In the genomic region with DNA sequence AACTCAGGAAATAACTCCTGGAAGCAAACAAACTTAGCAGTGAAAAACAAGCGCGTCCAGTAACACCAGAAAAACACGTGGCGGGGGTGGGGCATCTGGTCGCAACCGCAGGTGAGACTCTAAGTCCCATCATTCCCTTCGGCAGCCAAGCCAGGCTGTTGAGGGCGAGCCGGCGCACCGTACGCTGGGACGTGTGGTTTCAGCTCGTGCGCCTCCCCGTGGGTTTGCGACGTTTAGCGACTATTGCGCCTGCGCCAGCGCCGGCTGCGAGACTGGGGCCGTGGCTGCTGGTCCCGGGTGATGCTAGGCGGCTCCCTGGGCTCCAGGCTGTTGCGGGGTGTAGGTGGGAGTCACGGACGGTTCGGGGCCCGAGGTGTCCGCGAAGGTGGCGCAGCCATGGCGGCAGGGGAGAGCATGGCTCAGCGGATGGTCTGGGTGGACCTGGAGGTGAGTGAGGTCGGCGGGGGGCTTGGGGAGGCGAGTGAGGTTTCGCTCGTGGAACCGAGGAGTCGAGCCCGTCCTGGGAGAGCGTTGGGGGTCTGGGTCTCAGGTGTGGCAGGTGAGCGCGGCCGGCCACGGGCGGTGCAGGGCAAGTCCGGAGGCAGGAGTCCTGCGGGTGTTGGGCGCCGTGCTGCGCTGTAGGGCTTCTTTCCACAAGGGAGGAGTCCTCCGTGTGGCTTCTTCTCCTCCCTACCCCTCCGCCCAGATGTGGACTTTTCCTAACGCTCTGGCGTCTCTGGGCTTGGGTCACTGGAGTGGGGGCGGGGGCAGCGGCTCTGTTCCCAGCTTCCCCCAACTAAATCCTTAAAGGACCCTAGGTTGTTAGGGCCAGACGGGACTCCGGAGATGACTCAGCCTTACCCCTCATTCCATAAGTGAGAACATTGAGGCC, we compare ENCODE assay signal across 8 cellular contexts. TPM values are rescaled to one million over a fixed set of nuclear protein-coding genes. Genes with fewer than 3 reads are reported as not detected.
DNase-seq lines count a peak whose midpoint lies in the region; ATAC-seq, FAIRE-seq and TF ChIP-seq lines count a peak whose summit lies in the region.

Gene REXO2, plus strand, starts transcription at position 239 of the 892 bp plus-strand sequence. Its CDS starts 62 bp downstream, at position 301.

- no peak for TF ChIP-seq EP300 in sigmoid colon (IDR thresholded peaks at IDR 0.05)

- no peaks in the 10 kb centered on the region for H3K9me3 ChIP-seq in body of pancreas
- H3K9me3 ChIP-seq in sigmoid colon = no peaks in the 10 kb centered on the region

- DNase-seq in NCI-H2107 treated with DMSO at 0.1 percent for 48 hours (lab: John Stamatoyannopoulos, UW; ENCODE audit: unreplicated experiment) (peak; percentile 87), body of pancreas (peak; percentile 95 to 97 (median 96)), iPS DF 19.7 (ENCODE audit: low read depth, low spot score) (peak; percentile 85), sigmoid colon (peak; percentile 98)

- WGBS in body of pancreas, 2 donors = 1 to 2% methylated on average over 13 to 63 of the region's 64 CpGs
- whole genome bisulfite sequencing in sigmoid colon, 2 donors = 0% methylated on average over 64 of the region's 64 CpGs

- peak in 4 of 7 experiments; percentile 11 to 47 (median 37) for TF ChIP-seq CTCF in body of pancreas (IDR thresholded peaks at IDR 0.05)
- peak in 2 of 4 experiments; percentile 15 to 27 for TF ChIP-seq CTCF in sigmoid colon (IDR thresholded peaks at IDR 0.05)

- H3K4me3 ChIP-seq in body of pancreas (peak within 1 kb of the TSS; percentile 74 to 80), sigmoid colon (peak within 1 kb of the TSS; percentile 81 to 99 (median 94))

- FAIRE-seq in A204.1 (lab: Jason Lieb, UNC) (peak; percentile 86), TTC549 (lab: Jason Lieb, UNC) (peak; percentile 46)

- ATAC-seq in GM18520 (IDR thresholded peaks at IDR 0.05; ENCODE audit: unreplicated experiment) (peak; percentile 98), HG03064 (IDR thresholded peaks at IDR 0.05; ENCODE audit: low read depth, unreplicated experiment) (peak; percentile 99), body of pancreas (peak; percentile 98)

- H3K4me1 ChIP-seq in body of pancreas (peaks cover 29% of the 10 kb centered on the region), sigmoid colon (peaks cover 2 to 31% (median 18%) of the 10 kb centered on the region in 4 donors)

- intact Hi-C loops in body of pancreas (cut with DNase I) (no loop called here), sigmoid colon (cut with DNase I) (loop anchor here (1.0 kb wide), 1 partner anchor 39 kb away; the partner anchor contains the start of genes C11orf71 and RBM7)

- no peaks in the 10 kb centered on the region for H3K36me3 ChIP-seq in body of pancreas (replicated peaks in 1 of 2; ENCODE audit: insufficient read depth in 1 of 2, low read depth in 2 of 2)
- H3K36me3 ChIP-seq in sigmoid colon = peaks cover 0 to 8% (median 2%) of the 10 kb centered on the region in 4 donors

- H3K27me3 ChIP-seq in body of pancreas (no peaks in the 10 kb centered on the region), sigmoid colon (no peaks in the 10 kb centered on the region)

- TF ChIP-seq POLR2A in body of pancreas (IDR thresholded peaks at IDR 0.05) (peak; percentile 71 to 85 (median 84)), sigmoid colon (IDR thresholded peaks at IDR 0.05) (peak; percentile 72 to 78)

- H3K27ac ChIP-seq in body of pancreas (peak within 1 kb of the TSS; percentile 65 to 76 (median 74)), sigmoid colon (peak within 1 kb of the TSS; percentile 85 to 95 (median 92))

RNA-seq across cellular contexts. Expression of gene REXO2, which starts in this region (rescaled TPM):
- total RNA-seq in body of pancreas (10 to 100 TPM; 92.1 to 95.9 TPM), sigmoid colon (100 to 1,000 TPM; 158 to 238 (median 200) TPM)
- 10 to 100 TPM; 49.7 to 93.1 (median 55.4) TPM for polyA plus RNA-seq in sigmoid colon

Comparison
In these comparisons a context has a peak if more than half of its experiments do, and no peak if none do; other contexts are left out.
1. Peak in every context shown above with its lines: DNase-seq, ATAC-seq, H3K4me3 ChIP-seq and H3K27ac ChIP-seq.